Comparison of ENCODE assay signal across 8 cellular contexts in the genomic region with DNA sequence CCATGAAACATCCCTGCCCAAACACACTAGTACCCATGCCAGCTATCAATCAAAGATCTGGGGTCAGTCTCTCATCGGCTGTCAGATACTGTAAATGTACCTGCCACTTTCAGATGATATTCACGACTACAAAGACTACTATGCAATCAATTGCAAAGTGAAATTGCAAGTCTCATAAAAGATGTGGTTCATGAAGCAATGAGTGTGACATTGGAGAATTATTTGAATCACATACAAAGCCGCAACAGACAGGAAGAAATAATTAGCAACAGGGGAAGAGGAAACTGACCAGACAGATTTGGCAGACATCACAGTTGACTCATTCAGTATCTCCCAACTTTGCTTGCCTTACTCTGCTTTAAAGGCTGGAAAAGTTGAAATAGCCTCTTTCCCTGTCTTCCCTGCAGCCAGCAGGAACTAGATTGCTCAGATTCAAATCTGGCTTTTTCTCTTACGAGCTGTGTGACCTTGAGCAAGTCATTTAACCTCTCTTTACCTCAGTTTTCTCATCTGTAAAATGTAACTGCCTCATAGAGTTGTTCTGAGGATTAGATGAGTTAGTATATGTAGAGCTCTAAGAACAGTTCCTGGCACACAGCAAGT.
DNase-seq lines count a peak whose midpoint lies in the region; ATAC-seq and TF ChIP-seq lines count a peak whose summit lies in the region.

No MANE protein-coding gene starts in this region.

- no peaks in the 10 kb centered on the region for H3K4me1 ChIP-seq in endodermal cell (ENCODE audit: control insufficient read depth, insufficient read depth, low read length)

- H3K27ac ChIP-seq in endodermal cell (ENCODE audit: low read depth, low read length) = no peak overlapping the region

- no peak overlapping the region for H3K9ac ChIP-seq in endodermal cell (ENCODE audit: extremely low read depth, low read length, poor library complexity, severe bottlenecking)

- in situ Hi-C loops in ACHN (cut with HindIII; ENCODE audit: low pct_ligation_motif_present, low pct_unique_long_range_greater_than_20kb, low sequenced_read_pairs) = no loop called here
- in situ Hi-C loops in KBM-7 (cut with MboI; ENCODE audit: low pct_unique_long_range_greater_than_20kb, low sequenced_read_pairs) = no loop called here

- H3K9me3 ChIP-seq in endodermal cell (ENCODE audit: control insufficient read depth, low read length) = no peaks in the 10 kb centered on the region

- intact Hi-C loops in head of caudate nucleus (cut with DNase I) = no loop called here

- H3K4me3 Mint-ChIP-seq in central memory CD8-positive, alpha-beta T cell = no peak overlapping the region
- H3K4me3 Mint-ChIP-seq in stimulated activated effector memory CD8-positive, alpha-beta T cell treated with anti-CD3 and anti-CD28 coated beads, Interleukin-12 subunit alpha, Interleukin-12 subunit beta, amount 100 ng/mL, for 72 hours = no peak overlapping the region
- H3K4me3 Mint-ChIP-seq in endodermal cell = no peak overlapping the region

- H3K27me3 ChIP-seq in endodermal cell (ENCODE audit: control insufficient read depth, insufficient read depth, low read length, poor library complexity, severe bottlenecking) = no peaks in the 10 kb centered on the region

- peaks cover 9% of the 10 kb centered on the region for H3K4me1 Mint-ChIP-seq in central memory CD8-positive, alpha-beta T cell
- H3K4me1 Mint-ChIP-seq in stimulated activated effector memory CD8-positive, alpha-beta T cell treated with anti-CD3 and anti-CD28 coated beads, Interleukin-12 subunit alpha, Interleukin-12 subunit beta, amount 100 ng/mL, for 72 hours = peaks cover 9% of the 10 kb centered on the region
- peaks cover 6% of the 10 kb centered on the region for H3K4me1 Mint-ChIP-seq in endodermal cell

- H3K27me3 Mint-ChIP-seq in central memory CD8-positive, alpha-beta T cell = no peaks in the 10 kb centered on the region
- no peaks in the 10 kb centered on the region for H3K27me3 Mint-ChIP-seq in endodermal cell (ENCODE audit: insufficient read depth)

- H3K4me3 ChIP-seq in endodermal cell (ENCODE audit: low read length) = no peak overlapping the region

- peak; percentile 52 for ATAC-seq in GM19463 (IDR thresholded peaks at IDR 0.05; ENCODE audit: unreplicated experiment)
- ATAC-seq in central memory CD8-positive, alpha-beta T cell (replicated peaks; ENCODE audit: extremely low read depth, poor library complexity, severe bottlenecking) = peak; percentile 24
- ATAC-seq in stimulated activated effector memory CD8-positive, alpha-beta T cell treated with anti-CD3 and anti-CD28 coated beads, Interleukin-12 subunit alpha, Interleukin-12 subunit beta, amount 100 ng/mL, for 72 hours = peak; percentile 73

- H3K36me3 Mint-ChIP-seq in central memory CD8-positive, alpha-beta T cell (ENCODE audit: insufficient read depth) = no peaks in the 10 kb centered on the region
- H3K36me3 Mint-ChIP-seq in stimulated activated effector memory CD8-positive, alpha-beta T cell treated with anti-CD3 and anti-CD28 coated beads, Interleukin-12 subunit alpha, Interleukin-12 subunit beta, amount 100 ng/mL, for 72 hours = no peaks in the 10 kb centered on the region
- no peaks in the 10 kb centered on the region for H3K36me3 Mint-ChIP-seq in endodermal cell (ENCODE audit: low read depth)

- TF ChIP-seq CTCF in endodermal cell (conservative IDR thresholded peaks at IDR 0.05) = no peak

- no peaks in the 10 kb centered on the region for H3K36me3 ChIP-seq in endodermal cell (ENCODE audit: control insufficient read depth, insufficient read depth, low read length)

- no peaks in the 10 kb centered on the region for H3K9me3 Mint-ChIP-seq in central memory CD8-positive, alpha-beta T cell
- no peaks in the 10 kb centered on the region for H3K9me3 Mint-ChIP-seq in stimulated activated effector memory CD8-positive, alpha-beta T cell treated with anti-CD3 and anti-CD28 coated beads, Interleukin-12 subunit alpha, Interleukin-12 subunit beta, amount 100 ng/mL, for 72 hours
- no peaks in the 10 kb centered on the region for H3K9me3 Mint-ChIP-seq in endodermal cell

- DNase-seq in ACHN (peak; percentile 51), KBM-7 (peak; percentile 77), endodermal cell (no peak), head of caudate nucleus (no peak)
- DNase-seq in central memory CD8-positive, alpha-beta T cell (ENCODE audit: low spot score in 2 of 2) = no peak
- no peak for DNase-seq in stimulated activated effector memory CD8-positive, alpha-beta T cell treated with anti-CD3 and anti-CD28 coated beads, Interleukin-12 subunit alpha, Interleukin-12 subunit beta, amount 100 ng/mL, for 72 hours (ENCODE audit: low spot score in 2 of 2)
- DNase-seq in activated effector memory CD4-positive, alpha-beta T cell treated with anti-CD3 and anti-CD28 coated beads, Interleukin-2, amount 50 U/mL, for 16 hours = no peak

- H3K27ac Mint-ChIP-seq in central memory CD8-positive, alpha-beta T cell (ENCODE audit: low read depth) = no peak overlapping the region
- H3K27ac Mint-ChIP-seq in stimulated activated effector memory CD8-positive, alpha-beta T cell treated with anti-CD3 and anti-CD28 coated beads, Interleukin-12 subunit alpha, Interleukin-12 subunit beta, amount 100 ng/mL, for 72 hours = no peak overlapping the region
- H3K27ac Mint-ChIP-seq in endodermal cell = no peak overlapping the region

- WGBS in endodermal cell (ENCODE audit: insufficient coverage in 1 of 2, insufficient read length in 1 of 2), 2 experiments = 91 to 100% methylated on average over 2 to 4 of the region's 4 CpGs

Comparison
In these comparisons a context has a peak if more than half of its experiments do, and no peak if none do; other contexts are left out.
1. DNase-seq: peak in ACHN (single experiment) and KBM-7 (single experiment); none in central memory CD8-positive, alpha-beta T cell (0 of 2), stimulated activated effector memory CD8-positive, alpha-beta T cell treated with anti-CD3 and anti-CD28 coated beads, Interleukin-12 subunit alpha, Interleukin-12 subunit beta, amount 100 ng/mL, for 72 hours (0 of 2), endodermal cell (single experiment), head of caudate nucleus (0 of 42) and activated effector memory CD4-positive, alpha-beta T cell treated with anti-CD3 and anti-CD28 coated beads, Interleukin-2, amount 50 U/mL, for 16 hours (single experiment).
2. Peak in every context shown above with its lines, with median percentiles within 50 percentile points of each other: ATAC-seq.